9 cellular contexts compared by ENCODE assay signal in genomic region chr20:55882286-55882685, GRCh38.
"Had no signal": no experiment of that assay in that cellular context is flagged by ENCODE, and none has a peak within 500 bp of the region (broad histone marks: within the 10 kb centered on the region; RNA-seq: fewer than 3 reads in every experiment).

No MANE protein-coding gene starts in this region.

- H3K4me3 ChIP-seq: GM23248, HAP-1, K562 had no signal

- H3K9me3 ChIP-seq: HAP-1 had no signal

- ATAC-seq: HCT116, K562 had no signal

- H3K27ac ChIP-seq: GM23248, HL-60 had no signal

- H3K4me1 ChIP-seq: HAP-1 had no signal

- DNase-seq: GM23248, GOT3, H7, HFFc6, IMR-90 had no signal

- H3K27ac Mint-ChIP-seq: HFFc6 had no signal

- H3K4me3 Mint-ChIP-seq: HFFc6 had no signal

- H3K36me3 ChIP-seq: HAP-1 had no signal
